ENCODE assay signal across 16 cellular contexts in genomic region chr18:74632088-74632679, GRCh38. TPM values are rescaled to one million over a fixed set of nuclear protein-coding genes. Genes with fewer than 3 reads are reported as not detected.
A peak's percentile ranks its signal among the peaks of the same experiment; 100 is the strongest.
DNase-seq lines count a peak whose midpoint lies in the region; ATAC-seq and TF ChIP-seq lines count a peak whose summit lies in the region.
"Had no signal": no experiment of that assay in that cellular context is flagged by ENCODE, and none has a peak within 500 bp of the region (broad histone marks: within the 10 kb centered on the region; RNA-seq: fewer than 3 reads in every experiment).

No MANE protein-coding gene starts in this region.

- TF ChIP-seq CTCF in GM13977 (IDR thresholded peaks at IDR 0.05; ENCODE audit: extremely low read depth, insufficient read depth, missing control alignments) (no peak), mucosa of descending colon (IDR thresholded peaks at IDR 0.05) (no peak)

- H3K4me3 Mint-ChIP-seq in activated naive CD4-positive, alpha-beta T cell treated with anti-CD3 and anti-CD28 coated beads, Interleukin-2, amount 50 U/mL, for 24 hours, result peak overlapping the region; percentile 83
- H3K4me3 Mint-ChIP-seq in T-helper 2 cell treated with Interferon-gamma antibody and Interleukin-4, amounts not matched to agents 5 μg/mL and 100 μg/mL, for 36 hours, result peak overlapping the region; percentile 85
- peak overlapping the region; percentile 27 to 54 for H3K4me3 Mint-ChIP-seq in effector memory CD8-positive, alpha-beta T cell

- intact Hi-C loops in mucosa of descending colon (cut with DNase I, micrococcal nuclease), result no loop called here

- no peaks in the 10 kb centered on the region for H3K4me1 ChIP-seq in mucosa of descending colon (ENCODE audit: low read depth)
- H3K4me1 ChIP-seq: breast epithelium, pancreas, vagina had no signal

- peaks cover 47% of the 10 kb centered on the region for H3K4me1 Mint-ChIP-seq in activated naive CD4-positive, alpha-beta T cell treated with anti-CD3 and anti-CD28 coated beads, Interleukin-2, amount 50 U/mL, for 24 hours
- H3K4me1 Mint-ChIP-seq in T-helper 2 cell treated with Interferon-gamma antibody and Interleukin-4, amounts not matched to agents 5 μg/mL and 100 μg/mL, for 36 hours (ENCODE audit: low read depth), result peaks cover 39% of the 10 kb centered on the region
- peaks cover 18 to 27% of the 10 kb centered on the region in 2 donors for H3K4me1 Mint-ChIP-seq in effector memory CD8-positive, alpha-beta T cell (ENCODE audit: low read depth in 2 of 2)

- no peaks in the 10 kb centered on the region for H3K9me3 ChIP-seq in mucosa of descending colon
- H3K9me3 ChIP-seq: breast epithelium, pancreas, sigmoid colon, vagina had no signal

- no peak for DNase-seq in activated naive CD4-positive, alpha-beta T cell treated with anti-CD3 and anti-CD28 coated beads, Interleukin-2, amount 50 U/mL, for 16 hours
- no peak for DNase-seq in T-helper 2 cell treated with Interferon-gamma antibody and Interleukin-4, amounts not matched to agents 5 μg/mL and 100 μg/mL, for 36 hours (ENCODE audit: low spot score)
- DNase-seq in effector memory CD8-positive, alpha-beta T cell, result no peak
- DNase-seq in GM13977 (ENCODE audit: low spot score), result no peak
- DNase-seq in mucosa of descending colon, result no peak
- no peak for DNase-seq in AG20443 (ENCODE audit: low spot score)
- no peak for DNase-seq in RKO (ENCODE audit: low spot score)
- DNase-seq: left ventricle myocardium superior; NCI-H2029 treated with DMSO at 0.1 percent for 48 hours; NCI-H524; pancreas; sigmoid colon; stimulated activated CD4-positive, alpha-beta T cell treated with anti-CD3 and anti-CD28 coated beads, Interleukin-2, amount 100 ng/mL, for 24 hours had no signal

- no peaks in the 10 kb centered on the region for H3K9me3 Mint-ChIP-seq in activated naive CD4-positive, alpha-beta T cell treated with anti-CD3 and anti-CD28 coated beads, Interleukin-2, amount 50 U/mL, for 24 hours
- H3K9me3 Mint-ChIP-seq in T-helper 2 cell treated with Interferon-gamma antibody and Interleukin-4, amounts not matched to agents 5 μg/mL and 100 μg/mL, for 36 hours, result no peaks in the 10 kb centered on the region
- H3K9me3 Mint-ChIP-seq in effector memory CD8-positive, alpha-beta T cell, result no peaks in the 10 kb centered on the region

- no peaks in the 10 kb centered on the region for H3K27me3 Mint-ChIP-seq in activated naive CD4-positive, alpha-beta T cell treated with anti-CD3 and anti-CD28 coated beads, Interleukin-2, amount 50 U/mL, for 24 hours
- H3K27me3 Mint-ChIP-seq in T-helper 2 cell treated with Interferon-gamma antibody and Interleukin-4, amounts not matched to agents 5 μg/mL and 100 μg/mL, for 36 hours (ENCODE audit: low read depth), result no peaks in the 10 kb centered on the region
- no peaks in the 10 kb centered on the region for H3K27me3 Mint-ChIP-seq in effector memory CD8-positive, alpha-beta T cell

- ATAC-seq in effector memory CD8-positive, alpha-beta T cell (replicated peaks), result no peak
- no peak for ATAC-seq in mucosa of descending colon
- ATAC-seq: left ventricle myocardium superior, pancreas had no signal

- peaks cover 8% of the 10 kb centered on the region for H3K36me3 Mint-ChIP-seq in activated naive CD4-positive, alpha-beta T cell treated with anti-CD3 and anti-CD28 coated beads, Interleukin-2, amount 50 U/mL, for 24 hours
- peaks cover 33% of the 10 kb centered on the region for H3K36me3 Mint-ChIP-seq in T-helper 2 cell treated with Interferon-gamma antibody and Interleukin-4, amounts not matched to agents 5 μg/mL and 100 μg/mL, for 36 hours (ENCODE audit: low read depth)
- peaks cover 20% of the 10 kb centered on the region for H3K36me3 Mint-ChIP-seq in effector memory CD8-positive, alpha-beta T cell (ENCODE audit: insufficient read depth)

- in situ Hi-C loops in GM13977 (cut with MboI; ENCODE audit: low pct_unique_long_range_greater_than_20kb, low sequenced_read_pairs, unreplicated experiment), result no loop called here

- H3K4me3 ChIP-seq in mucosa of descending colon, result no peak overlapping the region
- H3K4me3 ChIP-seq: breast epithelium, pancreas, sigmoid colon, vagina had no signal

- peak overlapping the region; percentile 95 for H3K27ac Mint-ChIP-seq in activated naive CD4-positive, alpha-beta T cell treated with anti-CD3 and anti-CD28 coated beads, Interleukin-2, amount 50 U/mL, for 24 hours
- H3K27ac Mint-ChIP-seq in T-helper 2 cell treated with Interferon-gamma antibody and Interleukin-4, amounts not matched to agents 5 μg/mL and 100 μg/mL, for 36 hours, result peak overlapping the region; percentile 92
- peak overlapping the region; percentile 67 to 87 for H3K27ac Mint-ChIP-seq in effector memory CD8-positive, alpha-beta T cell

- no peaks in the 10 kb centered on the region for H3K36me3 ChIP-seq in mucosa of descending colon (ENCODE audit: low read depth)

RNA-seq across cellular contexts. Expression of gene ZNF407, which starts 34.5 kb away (rescaled TPM):
- 10 to 100 TPM; 13.0 to 25.1 (median 18.8) TPM for total RNA-seq in mucosa of descending colon
